Comparison of ENCODE assay signal across 16 cellular contexts in genomic region chr18:46062781-46063180, GRCh38. TPM values are rescaled to one million over a fixed set of nuclear protein-coding genes. Genes with fewer than 3 reads are reported as not detected.
DNase-seq lines count a peak whose midpoint lies in the region; ATAC-seq, FAIRE-seq and TF ChIP-seq lines count a peak whose summit lies in the region.
"Had no signal": no experiment of that assay in that cellular context is flagged by ENCODE, and none has a peak within 500 bp of the region (broad histone marks: within the 10 kb centered on the region; RNA-seq: fewer than 3 reads in every experiment).

No MANE protein-coding gene starts in this region.

- H3K27me3 ChIP-seq in MM.1S (replicated peaks; ENCODE audit: insufficient read depth, low read length) (no peaks in the 10 kb centered on the region), mammary epithelial cell (ENCODE audit: insufficient read depth, low read length) (no peaks in the 10 kb centered on the region), keratinocyte (ENCODE audit: control insufficient read depth, extremely low read depth, insufficient read depth, low read length) (no peaks in the 10 kb centered on the region)
- H3K27me3 ChIP-seq: SJCRH30 had no signal

- H2AFZ ChIP-seq in MM.1S (ENCODE audit: low read length) (no peak overlapping the region), mammary epithelial cell (ENCODE audit: low read depth, low read length) (peak overlapping the region; percentile 59), keratinocyte (ENCODE audit: control insufficient read depth, low read length) (no peak overlapping the region)

- intact Hi-C loops in mammary epithelial cell (cut with micrococcal nuclease): loop anchor here (10.0 kb wide), 1 partner anchor 58 kb away; no protein-coding TSS in a partner anchor

- CTCF ChIA-PET in mammary epithelial cell (lab: Charles Lee; ENCODE audit: low non-redundant PET): no interaction called here

- no peaks in the 10 kb centered on the region for H3K9me3 ChIP-seq in MM.1S (replicated peaks; ENCODE audit: insufficient read depth, low read length)
- H3K9me3 ChIP-seq in mammary epithelial cell (replicated peaks; ENCODE audit: insufficient read depth, low read length): no peaks in the 10 kb centered on the region
- H3K9me3 ChIP-seq in keratinocyte (ENCODE audit: control insufficient read depth, low read depth, low read length): no peaks in the 10 kb centered on the region
- H3K9me3 ChIP-seq: SJCRH30 had no signal

- dilution Hi-C loops in mammary epithelial cell (cut with HindIII; ENCODE audit: low sequenced_read_pairs) (no loop called here), keratinocyte (cut with MboI; ENCODE audit: extremely low pct_ligation_motif_present, low sequenced_read_pairs) (no loop called here)

- no peaks in the 10 kb centered on the region for H4K20me1 ChIP-seq in MM.1S (ENCODE audit: insufficient read depth, low read length)
- no peaks in the 10 kb centered on the region for H4K20me1 ChIP-seq in mammary epithelial cell (ENCODE audit: insufficient read depth, low read length)
- no peaks in the 10 kb centered on the region for H4K20me1 ChIP-seq in keratinocyte (ENCODE audit: control insufficient read depth, extremely low read depth, insufficient read depth, low read length)

- no peaks in the 10 kb centered on the region for H3K9me2 ChIP-seq in MM.1S (replicated peaks; ENCODE audit: insufficient read depth, low read length)

- H3K36me3 ChIP-seq in MM.1S (replicated peaks; ENCODE audit: insufficient read depth, low read length) (no peaks in the 10 kb centered on the region), mammary epithelial cell (ENCODE audit: insufficient read depth, low read length) (peaks cover 2% of the 10 kb centered on the region), keratinocyte (ENCODE audit: control insufficient read depth in 2 of 2, extremely low read depth in 1 of 2, insufficient read depth in 2 of 2, low read length in 2 of 2) (no peaks in the 10 kb centered on the region)
- H3K36me3 ChIP-seq: SJCRH30 had no signal

- H3K79me2 ChIP-seq in MM.1S (ENCODE audit: low read length) (no peaks in the 10 kb centered on the region; the same call in 1 of the 2 replicates), mammary epithelial cell (ENCODE audit: insufficient read depth, low read length) (peaks cover 76% of the 10 kb centered on the region), keratinocyte (ENCODE audit: control insufficient read depth, insufficient read depth, low read length) (peaks cover 41% of the 10 kb centered on the region)

- TF ChIP-seq CTCF in MM.1S (IDR thresholded peaks at IDR 0.05; ENCODE audit: low read length) (no peak), mammary epithelial cell (conservative IDR thresholded peaks at IDR 0.05 in 1 of 2, IDR thresholded peaks at IDR 0.05 in 1 of 2; ENCODE audit: extremely low read depth in 1 of 2, insufficient read depth in 1 of 2, low read depth in 1 of 2, low read length in 2 of 2) (no peak), keratinocyte (optimal IDR thresholded peaks at IDR 0.05 in 1 of 3, IDR thresholded peaks at IDR 0.05 in 1 of 3, conservative IDR thresholded peaks at IDR 0.05 in 1 of 3; ENCODE audit: extremely low read depth in 1 of 3, insufficient read depth in 2 of 3, low read length in 3 of 3) (peak in 1 of 3 experiments; percentile 36)

- H3K9me1 ChIP-seq in keratinocyte (ENCODE audit: control insufficient read depth, extremely low read depth, insufficient read depth, low read length): no peaks in the 10 kb centered on the region

- no TSS peak for BruUV-seq in mammary epithelial cell (replicated peaks; lab: Mats Ljungman, UMichigan)

- H3K9ac ChIP-seq in MM.1S (ENCODE audit: low read length): no peak overlapping the region
- no peak overlapping the region for H3K9ac ChIP-seq in mammary epithelial cell (ENCODE audit: insufficient read depth, low read length)
- peak overlapping the region; percentile 35 for H3K9ac ChIP-seq in keratinocyte (ENCODE audit: control insufficient read depth, extremely low read depth, insufficient read depth, low read length)

- H3F3A ChIP-seq in MM.1S (ENCODE audit: insufficient read depth, low read length): peaks cover 17% of the 10 kb centered on the region

- peak; percentile 89 for FAIRE-seq in keratinocyte (lab: Jason Lieb, UNC)

- peaks cover 32% of the 10 kb centered on the region for H3K4me1 ChIP-seq in MM.1S (ENCODE audit: low read length)
- peaks cover 34% of the 10 kb centered on the region for H3K4me1 ChIP-seq in mammary epithelial cell (ENCODE audit: insufficient read depth, low read length)
- peaks cover 21% of the 10 kb centered on the region for H3K4me1 ChIP-seq in keratinocyte (ENCODE audit: control insufficient read depth, extremely low read depth, insufficient read depth, low read length)
- H3K4me1 ChIP-seq: SJCRH30 had no signal

- 2% methylated on average over 5 of the region's 5 CpGs for WGBS in mammary epithelial cell (ENCODE audit: low coverage, missing lambda C conversion rate)

- H3K27ac ChIP-seq in MM.1S (ENCODE audit: low read length): peak overlapping the region; percentile 76; the same call in 1 of the 2 replicates
- peak overlapping the region; percentile 62 for H3K27ac ChIP-seq in mammary epithelial cell (ENCODE audit: insufficient read depth, low read depth, low read length)
- peak overlapping the region; percentile 33 for H3K27ac ChIP-seq in keratinocyte (ENCODE audit: control insufficient read depth, insufficient read depth, low read length)
- H3K27ac ChIP-seq: C4-2B, SJCRH30 had no signal

- no peak for ATAC-seq in HG02678 (IDR thresholded peaks at IDR 0.05; ENCODE audit: unreplicated experiment)

- DNase-seq in MM.1S (no peak), mammary epithelial cell (peak; percentile 91), keratinocyte (ENCODE audit: low read depth, low spot score) (peak; percentile 79), DMS 273 treated with DMSO at 0.1 percent for 48 hours (lab: John Stamatoyannopoulos, UW) (no peak), GM19240 (ENCODE audit: insufficient read length, low spot score) (no peak), DMS 273 (lab: John Stamatoyannopoulos, UW; ENCODE audit: unreplicated experiment) (no peak)
- DNase-seq: ACHN, GF-D8, NCI-H1048, NCI-H1436 treated with DMSO at 0.1 percent for 48 hours, NCI-H2081 treated with DMSO at 0.1 percent for 48 hours, RPMI8226, SJCRH30 had no signal

- H3K4me2 ChIP-seq in MM.1S (ENCODE audit: low read depth, low read length): no peak overlapping the region
- peak overlapping the region; percentile 40 for H3K4me2 ChIP-seq in mammary epithelial cell (ENCODE audit: insufficient read depth, low read depth, low read length)
- peak overlapping the region; percentile 24 for H3K4me2 ChIP-seq in keratinocyte (ENCODE audit: control insufficient read depth, extremely low read depth, insufficient read depth, low read depth, low read length)

- in situ Hi-C loops in mammary epithelial cell (cut with MboI; ENCODE audit: low sequenced_read_pairs in 2 of 2): no loop called here

- H3K4me3 ChIP-seq in MM.1S (ENCODE audit: low read length) (no peak overlapping the region), mammary epithelial cell (replicated peaks in 1 of 3; ENCODE audit: insufficient read depth in 1 of 3, low read depth in 2 of 3, low read length in 3 of 3) (no peak overlapping the region), keratinocyte (ENCODE audit: control insufficient read depth in 2 of 3, extremely low read depth in 1 of 3, insufficient read depth in 2 of 3, low read depth in 1 of 3, low read length in 3 of 3) (no peak overlapping the region)
- H3K4me3 ChIP-seq: SJCRH30 had no signal

RNA-seq across cellular contexts. Expression of gene PSTPIP2, which starts 9.3 kb away (rescaled TPM):
- 10 to 100 TPM; 33.2 to 33.7 TPM for total RNA-seq in mammary epithelial cell
- polyA plus RNA-seq in mammary epithelial cell: 27.2 TPM
- polyA minus RNA-seq in mammary epithelial cell: 21.2 TPM
- 15.4 to 30.8 TPM (median 27.3 TPM) in 3 replicates for polyA plus RNA-seq in keratinocyte
- 40.5 TPM for polyA plus RNA-seq in keratinocyte (2011; ENCODE audit: low read depth)
- 18.2 and 30.9 TPM in 2 replicates for polyA plus RNA-seq in keratinocyte (2011; cell fraction: cytosol; rRNA removed)
- 22.3 and 24.0 TPM in 2 replicates for polyA plus RNA-seq in keratinocyte (2011; cell fraction: nucleus; rRNA removed)
- 12.7 and 20.7 TPM in 2 replicates for polyA plus RNA-seq in keratinocyte (2012; ENCODE audit: low replicate concordance)
- polyA minus RNA-seq in keratinocyte: 13.2 to 21.0 TPM (median 18.3 TPM) in 3 replicates
- 29.9 TPM for polyA minus RNA-seq in keratinocyte (2011; cell fraction: cytosol; rRNA and poly(A)+ RNA removed)
- polyA minus RNA-seq in keratinocyte (2011; cell fraction: nucleus; rRNA and poly(A)+ RNA removed): 11.1 and 19.5 TPM in 2 replicates
- total RNA-seq: H4 had no signal

RNA-seq across cellular contexts. Expression of gene ATP5F1A, which starts 35.3 kb away (rescaled TPM):
- total RNA-seq in mammary epithelial cell: 100 to 1,000 TPM; 345 to 516 TPM
- polyA plus RNA-seq in mammary epithelial cell (569 TPM), keratinocyte (436 to 621 TPM (median 512 TPM) in 3 replicates)
- polyA minus RNA-seq in mammary epithelial cell (555 TPM), keratinocyte (310 to 695 TPM (median 626 TPM) in 3 replicates)
- 295 TPM for polyA plus RNA-seq in keratinocyte (2011; ENCODE audit: low read depth)
- 509 and 540 TPM in 2 replicates for polyA plus RNA-seq in keratinocyte (2011; cell fraction: cytosol; rRNA removed)
- 438 and 582 TPM in 2 replicates for polyA plus RNA-seq in keratinocyte (2011; cell fraction: nucleus; rRNA removed)
- 282 and 369 TPM in 2 replicates for polyA plus RNA-seq in keratinocyte (2012; ENCODE audit: low replicate concordance)
- polyA minus RNA-seq in keratinocyte (2011; cell fraction: cytosol; rRNA and poly(A)+ RNA removed): 576 TPM
- 152 and 249 TPM in 2 replicates for polyA minus RNA-seq in keratinocyte (2011; cell fraction: nucleus; rRNA and poly(A)+ RNA removed)

RNA-seq across cellular contexts. Expression of gene HAUS1, which starts 41.4 kb away (rescaled TPM):
- total RNA-seq in mammary epithelial cell: 10 to 100 TPM; 12.3 to 26.3 TPM
- polyA plus RNA-seq in mammary epithelial cell (47.8 TPM), keratinocyte (15.6 to 39.7 TPM (median 39.5 TPM) in 3 replicates)
- polyA minus RNA-seq in mammary epithelial cell (25.0 TPM), keratinocyte (2.1 to 8.8 TPM (median 3.7 TPM) in 3 replicates)
- 17.0 TPM for polyA plus RNA-seq in keratinocyte (2011; ENCODE audit: low read depth)
- 20.8 and 32.5 TPM in 2 replicates for polyA plus RNA-seq in keratinocyte (2011; cell fraction: cytosol; rRNA removed)
- 11.6 and 12.3 TPM in 2 replicates for polyA plus RNA-seq in keratinocyte (2011; cell fraction: nucleus; rRNA removed)
- polyA plus RNA-seq in keratinocyte (2012; ENCODE audit: low replicate concordance): 6.6 and 19.4 TPM in 2 replicates
- 8.1 TPM for polyA minus RNA-seq in keratinocyte (2011; cell fraction: cytosol; rRNA and poly(A)+ RNA removed)
- polyA minus RNA-seq in keratinocyte (2011; cell fraction: nucleus; rRNA and poly(A)+ RNA removed): 1.9 and 7.8 TPM in 2 replicates

Comparison
In these comparisons a context has a peak if more than half of its experiments do, and no peak if none do; other contexts are left out.
1. DNase-seq: peak in mammary epithelial cell (single experiment) and keratinocyte (single experiment); none in MM.1S (single experiment), DMS 273 treated with DMSO at 0.1 percent for 48 hours (single experiment), GM19240 (single experiment) and DMS 273 (single experiment).
2. Peak in every context shown above with its lines, with median percentiles within 50 percentile points of each other: H3K27ac ChIP-seq.